Comparison of ENCODE assay signal across 8 cellular contexts in the genomic region with DNA sequence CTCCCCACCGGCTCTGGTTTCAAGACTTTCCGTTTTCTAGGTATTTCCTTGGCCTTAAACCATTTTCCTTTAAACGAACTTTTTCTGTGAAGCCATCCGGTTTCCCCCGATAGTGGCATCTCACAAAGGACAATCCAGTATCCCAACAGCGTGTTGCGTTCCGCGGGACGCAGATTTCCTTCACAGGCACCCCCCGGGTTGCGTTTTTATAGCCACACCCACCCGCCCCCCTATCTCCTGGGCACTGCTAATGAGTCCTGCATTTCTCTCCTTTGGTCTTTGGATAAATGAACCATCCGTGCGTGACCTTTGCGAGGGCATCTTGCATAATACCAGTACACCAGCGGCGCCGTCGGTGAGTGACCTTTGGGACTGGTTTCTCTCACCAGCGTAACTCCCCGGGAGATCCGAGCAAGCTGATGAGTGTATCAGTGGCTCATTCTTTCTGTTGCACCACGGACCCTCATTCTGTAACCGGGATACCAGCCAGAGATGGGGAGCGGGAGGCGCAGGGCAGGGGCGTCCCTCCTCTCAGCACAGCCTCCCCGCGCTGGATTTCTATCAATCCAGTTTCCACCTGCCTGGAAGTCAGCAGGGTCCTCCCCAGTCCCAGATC. TPM values are rescaled to one million over a fixed set of nuclear protein-coding genes. Genes with fewer than 3 reads are reported as not detected.
DNase-seq lines count a peak whose midpoint lies in the region; ATAC-seq and TF ChIP-seq lines count a peak whose summit lies in the region.

No MANE protein-coding gene starts in this region.

- DNase-seq in AG10803 (ENCODE audit: low read depth) (peak; percentile 67), T-helper 17 cell (no peak), nephron progenitor cell (no peak), NCI-H748 (lab: John Stamatoyannopoulos, UW; ENCODE audit: unreplicated experiment) (no peak), NCI-H2171 treated with DMSO at 0.1 percent for 48 hours (lab: John Stamatoyannopoulos, UW) (no peak)

- H3K36me3 Mint-ChIP-seq in T-helper 17 cell (ENCODE audit: low read depth) (no peaks in the 10 kb centered on the region), nephron progenitor cell (ENCODE audit: low read depth) (no peaks in the 10 kb centered on the region)

- H3K4me3 Mint-ChIP-seq in T-helper 17 cell (peak overlapping the region; percentile 88), nephron progenitor cell (peak overlapping the region; percentile 84)

- no peaks in the 10 kb centered on the region for H3K27me3 Mint-ChIP-seq in T-helper 17 cell
- H3K27me3 Mint-ChIP-seq in nephron progenitor cell (ENCODE audit: low read depth, poor library complexity) = peaks cover 17% of the 10 kb centered on the region

- no peaks in the 10 kb centered on the region for H3K9me3 ChIP-seq in T-helper 17 cell (ENCODE audit: control insufficient read depth, low read length, poor library complexity, severe bottlenecking)
- no peaks in the 10 kb centered on the region for H3K9me3 ChIP-seq in esophagus (ENCODE audit: control insufficient read depth in 2 of 2, insufficient read depth in 1 of 2, low read depth in 1 of 2, low read length in 1 of 2)

- WGBS in esophagus, 2 donors = 0 to 1% methylated on average over 30 of the region's 30 CpGs

- no peaks in the 10 kb centered on the region for H3K27me3 ChIP-seq in esophagus (ENCODE audit: control insufficient read depth in 1 of 2, insufficient read depth in 2 of 2, low read length in 2 of 2)

- peak overlapping the region; percentile 70 for H3K4me3 ChIP-seq in AG10803 (ENCODE audit: low read length)
- H3K4me3 ChIP-seq in esophagus (ENCODE audit: low read depth in 1 of 2, low read length in 2 of 2) = peak overlapping the region; percentile 50 to 57

- H3K4me1 ChIP-seq in esophagus (ENCODE audit: control insufficient read depth in 2 of 2, insufficient read depth in 2 of 2, low read length in 1 of 2) = no peaks in the 10 kb centered on the region

- H3K9me3 Mint-ChIP-seq in nephron progenitor cell = no peaks in the 10 kb centered on the region

- H3K4me1 Mint-ChIP-seq in T-helper 17 cell = peaks cover 22% of the 10 kb centered on the region
- H3K4me1 Mint-ChIP-seq in nephron progenitor cell = peaks cover 15% of the 10 kb centered on the region

- no peak for TF ChIP-seq CTCF in AG10803 (conservative IDR thresholded peaks at IDR 0.05; ENCODE audit: low read length)
- no peak for TF ChIP-seq CTCF in nephron progenitor cell (IDR thresholded peaks at IDR 0.05)

- H3K27ac Mint-ChIP-seq in T-helper 17 cell = peak overlapping the region; percentile 87
- H3K27ac Mint-ChIP-seq in nephron progenitor cell = no peak overlapping the region

- H3K27ac ChIP-seq in esophagus (ENCODE audit: low read depth in 2 of 2, low read length in 1 of 2) = peak overlapping the region; percentile 82 to 89

- no peaks in the 10 kb centered on the region for H3K36me3 ChIP-seq in esophagus (ENCODE audit: control insufficient read depth in 2 of 2, insufficient read depth in 2 of 2, low read length in 1 of 2)

- ATAC-seq in GM18861 (IDR thresholded peaks at IDR 0.05; ENCODE audit: unreplicated experiment) = peak; percentile 11
- peak; percentile 24 for ATAC-seq in HG03432 (IDR thresholded peaks at IDR 0.05; ENCODE audit: unreplicated experiment)
- ATAC-seq in T-helper 17 cell = peak; percentile 24

RNA-seq across cellular contexts. Expression of gene NQO2, which starts 0.6 kb away (rescaled TPM):
- total RNA-seq in T-helper 17 cell = 10 to 100 TPM in 1 of 2 donors, 1 to 10 TPM in 1; 9.2 to 14.2 TPM
- 10 to 100 TPM; 24.2 to 40.0 TPM for polyA plus RNA-seq in esophagus

RNA-seq across cellular contexts. Expression of gene SERPINB6, which starts 27.7 kb away (rescaled TPM):
- 10 to 100 TPM in 1 of 2 donors, 1 to 10 TPM in 1; 9.1 to 26.4 TPM for total RNA-seq in T-helper 17 cell
- polyA plus RNA-seq in esophagus = 10 to 100 TPM; 86.1 to 95.7 TPM
